In the genomic region with DNA sequence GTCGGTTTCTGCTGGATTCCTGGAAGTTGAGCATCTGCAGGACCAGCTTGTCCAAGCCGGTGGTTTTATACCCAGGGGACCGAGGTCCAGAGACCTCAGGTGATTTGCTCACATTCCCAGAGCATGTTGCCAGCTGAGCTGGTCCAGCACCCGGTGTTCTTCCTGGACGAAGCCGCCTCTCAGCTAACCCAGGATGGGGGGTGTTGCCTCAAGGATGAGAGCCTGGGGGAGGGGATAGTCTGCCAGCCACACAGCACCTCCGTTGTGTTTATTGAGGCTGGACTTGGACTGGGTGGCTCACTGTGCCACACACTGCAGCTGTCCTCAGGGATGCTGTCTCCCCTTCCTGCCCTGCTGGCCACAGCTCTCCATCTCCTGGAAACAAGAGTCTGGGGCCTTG, we compare ENCODE assay signal across 10 cellular contexts. TPM values are rescaled to one million over a fixed set of nuclear protein-coding genes. Genes with fewer than 3 reads are reported as not detected.
DNase-seq lines count a peak whose midpoint lies in the region; ATAC-seq, FAIRE-seq and TF ChIP-seq lines count a peak whose summit lies in the region.
"Had no signal": no experiment of that assay in that cellular context is flagged by ENCODE, and none has a peak within 500 bp of the region (broad histone marks: within the 10 kb centered on the region; RNA-seq: fewer than 3 reads in every experiment).

No MANE protein-coding gene starts in this region.

- H3K4me1 ChIP-seq in HepG2 (ENCODE audit: insufficient read depth, low read length): peaks cover 56% of the 10 kb centered on the region
- peaks cover 0 to 12% (median 4%) of the 10 kb centered on the region in 4 donors for H3K4me1 ChIP-seq in right lobe of liver
- H3K4me1 ChIP-seq in hepatocyte (ENCODE audit: insufficient read depth): peaks cover 8% of the 10 kb centered on the region

- H3K27me3 Mint-ChIP-seq in T-helper 17 cell: no peaks in the 10 kb centered on the region

- H3K36me3 Mint-ChIP-seq in T-helper 17 cell (ENCODE audit: low read depth): no peaks in the 10 kb centered on the region

- TF ChIP-seq CTCF in HepG2 (CRISPR knock-in tag; IDR thresholded peaks at IDR 0.05) (no peak), right lobe of liver (IDR thresholded peaks at IDR 0.05) (no peak), hepatocyte (IDR thresholded peaks at IDR 0.05; ENCODE audit: poor library complexity) (no peak), GM10266 (IDR thresholded peaks at IDR 0.05; ENCODE audit: control insufficient read depth, insufficient read depth, low read depth, missing control alignments) (no peak)

- in situ Hi-C loops in HepG2 (cut with HindIII; ENCODE audit: extremely low pct_ligation_motif_present, low pct_unique_long_range_greater_than_20kb): no loop called here

- no peak for FAIRE-seq in HepG2 (lab: Jason Lieb, UNC)

- CTCF ChIA-PET in HepG2 (lab: Yijun Ruan, JAX; ENCODE audit: low intra/inter-chr PET ratio, low total read pairs): no interaction called here

- no peak for TF ChIP-seq RAD21 in HepG2 (CRISPR knock-in tag; IDR thresholded peaks at IDR 0.05)

- no CpG with 5 or more reads among the region's 7 CpGs for WGBS in HepG2 (ENCODE audit: low lambda C conversion rate)
- no CpG with 5 or more reads among the region's 7 CpGs for WGBS in right lobe of liver (ENCODE audit: insufficient coverage, low coverage, low lambda C conversion rate, missing lambda C conversion rate)
- WGBS in hepatocyte (ENCODE audit: low lambda C conversion rate, missing lambda C conversion rate): 71% methylated on average over 7 of the region's 7 CpGs

- intact Hi-C loops in HepG2 (cut with micrococcal nuclease; ENCODE audit: unreplicated experiment): no loop called here
- intact Hi-C loops in right lobe of liver (cut with DNase I): no loop called here

- H2AFZ ChIP-seq in HepG2 (ENCODE audit: low read length): no peak overlapping the region
- no peak overlapping the region for H2AFZ ChIP-seq in hepatocyte

- H3K27ac ChIP-seq in HepG2 (ENCODE audit: extremely low read length, insufficient read depth, low read length): peak overlapping the region; percentile 35
- no peak overlapping the region for H3K27ac ChIP-seq in right lobe of liver
- H3K27ac ChIP-seq in hepatocyte: no peak overlapping the region
- H3K27ac ChIP-seq: epithelial cell of prostate had no signal

- no peak for ATAC-seq in HepG2
- ATAC-seq in right lobe of liver: no peak
- no peak for ATAC-seq in T-helper 17 cell
- ATAC-seq in HG02642 (IDR thresholded peaks at IDR 0.05; ENCODE audit: poor library complexity, unreplicated experiment): no peak

- peak overlapping the region; percentile 92 for H3K4me2 ChIP-seq in HepG2 (ENCODE audit: low read depth, low read length)
- H3K4me2 ChIP-seq in hepatocyte: peak overlapping the region; percentile 95

- peak overlapping the region; percentile 69 for H3K27ac Mint-ChIP-seq in T-helper 17 cell

- H3K4me3 ChIP-seq in HepG2 (replicated peaks in 1 of 3; ENCODE audit: insufficient read depth in 1 of 3, low read depth in 2 of 3, low read length in 3 of 3) (peak overlapping the region in 2 of 3 experiments; percentile 70 to 82; a peak in 4 of 6 replicates), right lobe of liver (no peak overlapping the region), hepatocyte (no peak overlapping the region)

- peaks cover 27% of the 10 kb centered on the region for H4K20me1 ChIP-seq in HepG2 (ENCODE audit: insufficient read depth, low read length)
- H4K20me1 ChIP-seq in hepatocyte (ENCODE audit: insufficient read depth, poor library complexity, severe bottlenecking): peaks cover 26% of the 10 kb centered on the region

- peaks cover 55% of the 10 kb centered on the region for H3K79me2 ChIP-seq in HepG2 (ENCODE audit: insufficient read depth, low read length)
- H3K79me2 ChIP-seq in hepatocyte: peaks cover 59% of the 10 kb centered on the region

- peaks cover 0 to 6% of the 10 kb centered on the region in 2 experiments; a peak in 2 of 5 replicates for H3K36me3 ChIP-seq in HepG2 (replicated peaks in 1 of 2; ENCODE audit: control insufficient read depth in 1 of 2, insufficient read depth in 2 of 2, low read length in 2 of 2)
- H3K36me3 ChIP-seq in right lobe of liver: no peaks in the 10 kb centered on the region
- no peaks in the 10 kb centered on the region for H3K36me3 ChIP-seq in hepatocyte (replicated peaks; ENCODE audit: insufficient read depth, low read depth)

- TF ChIP-seq EP300 in HepG2 (IDR thresholded peaks at IDR 0.05; ENCODE audit: low read depth in 2 of 2, low read length in 2 of 2): no peak
- TF ChIP-seq EP300 in HepG2 (CRISPR knock-in tag; IDR thresholded peaks at IDR 0.05; ENCODE audit: borderline replicate concordance): no peak

- DNase-seq in HepG2 (ENCODE audit: low spot score) (no peak), right lobe of liver (no peak), T-helper 17 cell (no peak), hepatocyte (ENCODE audit: low spot score) (no peak), SHP77 (lab: John Stamatoyannopoulos, UW) (no peak), GM10266 (ENCODE audit: extremely low spot score) (no peak), A172 (ENCODE audit: low spot score) (no peak)
- DNase-seq: stimulated activated naive CD4-positive, alpha-beta T cell had no signal

- H3K9ac ChIP-seq in HepG2 (ENCODE audit: insufficient read depth, low read depth, low read length): peak overlapping the region; percentile 72

- TF ChIP-seq POLR2A in HepG2 (IDR thresholded peaks at IDR 0.05; ENCODE audit: insufficient read depth in 1 of 2, low read depth in 2 of 2, low read length in 2 of 2): no peak
- TF ChIP-seq POLR2A in right lobe of liver (IDR thresholded peaks at IDR 0.05): no peak

- no TSS peak for BruUV-seq in HepG2 (replicated peaks; lab: Mats Ljungman, UMichigan)

- H3K4me3 Mint-ChIP-seq in T-helper 17 cell: peak overlapping the region; percentile 86

- peaks cover 26% of the 10 kb centered on the region for H3K4me1 Mint-ChIP-seq in T-helper 17 cell

- H3K27me3 ChIP-seq in HepG2 (ENCODE audit: control insufficient read depth in 1 of 2, insufficient read depth in 2 of 2, low read length in 2 of 2) (no peaks in the 10 kb centered on the region), right lobe of liver (no peaks in the 10 kb centered on the region), hepatocyte (no peaks in the 10 kb centered on the region)

- POLR2A ChIA-PET in HepG2 (lab: Yijun Ruan, JAX): interaction anchor here (0.9 to 1.4 kb wide), 2 partner anchors 52 to 127 kb away, joined by 3 to 4 read pairs; no protein-coding TSS in a partner anchor

- H3K9me3 ChIP-seq in HepG2 (ENCODE audit: low read length) (no peaks in the 10 kb centered on the region), right lobe of liver (no peaks in the 10 kb centered on the region), T-helper 17 cell (ENCODE audit: control insufficient read depth, low read length, poor library complexity, severe bottlenecking) (no peaks in the 10 kb centered on the region), hepatocyte (ENCODE audit: low read depth) (no peaks in the 10 kb centered on the region)

- no peaks in the 10 kb centered on the region for H3K9me2 ChIP-seq in hepatocyte (replicated peaks; ENCODE audit: insufficient read depth)

RNA-seq across cellular contexts. Expression of a gene that starts 1.5 kb away (rescaled TPM):
- total RNA-seq in HepG2 (2016; rRNA removed; fragmentation: Illumina TruSeq; extraction: Trizol) (5.7 and 8.2 TPM in 2 replicates), right lobe of liver (1 to 10 TPM; 1.6 to 5.8 (median 3.0) TPM), T-helper 17 cell (10 to 100 TPM; 10.5 to 14.0 TPM), hepatocyte (3.6 and 3.7 TPM in 2 replicates)
- total RNA-seq in HepG2 (2016; cell fraction: cytosol; rRNA removed; fragmentation: Illumina TruSeq; extraction: Trizol; ENCODE audit: low read depth): 2.8 TPM in 2 replicates
- total RNA-seq in HepG2 (2016; cell fraction: insoluble cytoplasmic fraction; rRNA removed; fragmentation: Illumina TruSeq; extraction: Trizol): 3.7 and 9.3 TPM in 2 replicates
- 8.8 and 9.5 TPM in 2 replicates for total RNA-seq in HepG2 (2016; cell fraction: membrane; rRNA removed; fragmentation: Illumina TruSeq; extraction: Trizol)
- total RNA-seq in HepG2 (2016; cell fraction: nucleus; rRNA removed; fragmentation: Illumina TruSeq; extraction: Trizol): 13.9 and 14.4 TPM in 2 replicates
- polyA plus RNA-seq in HepG2 (2011; rRNA removed) (1.5 and 2.1 TPM in 2 replicates), hepatocyte (8.7 and 11.2 TPM in 2 replicates)
- polyA plus RNA-seq in HepG2 (2011; cell fraction: cytosol; rRNA removed): 1.2 and 1.7 TPM in 2 replicates
- 11.5 and 13.6 TPM in 2 replicates for polyA plus RNA-seq in HepG2 (2011; cell fraction: nucleus; rRNA removed)
- 4.9 and 7.2 TPM in 2 replicates for polyA plus RNA-seq in HepG2 (2012)
- 2.6 and 2.7 TPM in 2 replicates for polyA plus RNA-seq in HepG2 (2016; cell fraction: cytosol; fragmentation: Illumina TruSeq; extraction: Trizol; ENCODE audit: low read depth)
- polyA plus RNA-seq in HepG2 (2016; cell fraction: insoluble cytoplasmic fraction; fragmentation: Illumina TruSeq; extraction: Trizol; ENCODE audit: low read depth): 5.4 and 7.8 TPM in 2 replicates
- polyA plus RNA-seq in HepG2 (2016; cell fraction: membrane; fragmentation: Illumina TruSeq; extraction: Trizol; ENCODE audit: low read depth): 6.4 and 6.7 TPM in 2 replicates
- polyA plus RNA-seq in HepG2 (2016; cell fraction: nucleus; fragmentation: Illumina TruSeq; extraction: Trizol; ENCODE audit: insufficient read depth, low read depth): 24.0 and 25.7 TPM in 2 replicates
- 8.5 and 12.3 TPM in 2 replicates for polyA minus RNA-seq in HepG2 (2011; rRNA and poly(A)+ RNA removed; ENCODE audit: low replicate concordance)
- 5.4 and 5.5 TPM in 2 replicates for polyA minus RNA-seq in HepG2 (2011; cell fraction: cytosol; rRNA and poly(A)+ RNA removed)
- 9.0 and 9.2 TPM in 2 replicates for polyA minus RNA-seq in HepG2 (2011; cell fraction: nucleus; rRNA and poly(A)+ RNA removed)
- 5.6 and 8.9 TPM in 2 replicates for total RNA-seq in A172 (2014; rRNA removed; shearing (Covaris generic))

RNA-seq across cellular contexts. Expression of a gene that starts 50.9 kb away (rescaled TPM):
- total RNA-seq in HepG2 (2016; rRNA removed; fragmentation: Illumina TruSeq; extraction: Trizol) (48.6 and 50.3 TPM in 2 replicates), right lobe of liver (10 to 100 TPM in 3 of 6 experiments, 1 to 10 TPM in 3; 3.5 to 26.5 (median 8.2) TPM), T-helper 17 cell (1 to 10 TPM; 3.7 to 4.9 TPM), hepatocyte (21.7 and 22.1 TPM in 2 replicates)
- 154 and 160 TPM in 2 replicates for total RNA-seq in HepG2 (2016; cell fraction: cytosol; rRNA removed; fragmentation: Illumina TruSeq; extraction: Trizol; ENCODE audit: low read depth)
- total RNA-seq in HepG2 (2016; cell fraction: insoluble cytoplasmic fraction; rRNA removed; fragmentation: Illumina TruSeq; extraction: Trizol): 44.1 and 53.1 TPM in 2 replicates
- 183 TPM in 2 replicates for total RNA-seq in HepG2 (2016; cell fraction: membrane; rRNA removed; fragmentation: Illumina TruSeq; extraction: Trizol)
- total RNA-seq in HepG2 (2016; cell fraction: nucleus; rRNA removed; fragmentation: Illumina TruSeq; extraction: Trizol): 22.6 and 24.9 TPM in 2 replicates
- polyA plus RNA-seq in HepG2 (2011; rRNA removed) (15.2 and 15.4 TPM in 2 replicates), hepatocyte (10.8 and 14.4 TPM in 2 replicates)
- polyA plus RNA-seq in HepG2 (2011; cell fraction: cytosol; rRNA removed): 15.2 and 20.3 TPM in 2 replicates
- polyA plus RNA-seq in HepG2 (2011; cell fraction: nucleus; rRNA removed): 5.8 and 8.1 TPM in 2 replicates
- polyA plus RNA-seq in HepG2 (2012): 20.1 and 21.0 TPM in 2 replicates
- 153 and 173 TPM in 2 replicates for polyA plus RNA-seq in HepG2 (2016; cell fraction: cytosol; fragmentation: Illumina TruSeq; extraction: Trizol; ENCODE audit: low read depth)
- 42.4 and 45.4 TPM in 2 replicates for polyA plus RNA-seq in HepG2 (2016; cell fraction: insoluble cytoplasmic fraction; fragmentation: Illumina TruSeq; extraction: Trizol; ENCODE audit: low read depth)
- 145 and 151 TPM in 2 replicates for polyA plus RNA-seq in HepG2 (2016; cell fraction: membrane; fragmentation: Illumina TruSeq; extraction: Trizol; ENCODE audit: low read depth)
- 34.7 and 35.9 TPM in 2 replicates for polyA plus RNA-seq in HepG2 (2016; cell fraction: nucleus; fragmentation: Illumina TruSeq; extraction: Trizol; ENCODE audit: insufficient read depth, low read depth)
- 5.3 and 8.8 TPM in 2 replicates for polyA minus RNA-seq in HepG2 (2011; rRNA and poly(A)+ RNA removed; ENCODE audit: low replicate concordance)
- 11.6 and 12.6 TPM in 2 replicates for polyA minus RNA-seq in HepG2 (2011; cell fraction: cytosol; rRNA and poly(A)+ RNA removed)
- polyA minus RNA-seq in HepG2 (2011; cell fraction: nucleus; rRNA and poly(A)+ RNA removed): 10.7 and 13.2 TPM in 2 replicates
- 8.2 and 12.4 TPM in 2 replicates for total RNA-seq in A172 (2014; rRNA removed; shearing (Covaris generic))

Comparison
In these comparisons a context has a peak if more than half of its experiments do, and no peak if none do; other contexts are left out.
1. H3K4me3 ChIP-seq: peak in HepG2 (2 of 3); none in right lobe of liver (0 of 3) and hepatocyte (single experiment).